ENCODE assay signal across 23 cellular contexts in genomic region chr10:57955076-57955475, GRCh38.
DNase-seq lines count a peak whose midpoint lies in the region; ATAC-seq lines count a peak whose summit lies in the region.
"Had no signal": no experiment of that assay in that cellular context is flagged by ENCODE, and none has a peak within 500 bp of the region (broad histone marks: within the 10 kb centered on the region; RNA-seq: fewer than 3 reads in every experiment).

No MANE protein-coding gene starts in this region.

- DNase-seq in GM03348 (ENCODE audit: low spot score) (peak; percentile 11), RPMI7951 (ENCODE audit: low read depth) (peak; percentile 64), fibroblast of peridontal ligament (ENCODE audit: extremely low read depth) (peak; percentile 63), stromal cell of bone marrow (ENCODE audit: low read depth) (peak; percentile 74), GM19240 (ENCODE audit: insufficient read length, low spot score) (no peak), HuH-7.5 (ENCODE audit: low spot score) (no peak)
- DNase-seq: activated CD4-positive, alpha-beta T cell treated with anti-CD3 and anti-CD28 coated beads, Interleukin-2, amount 10 ng/mL, durations not matched to agents 7 days and 5 days; activated CD8-positive, alpha-beta memory T cell treated with anti-CD3 and anti-CD28 coated beads, Interleukin-2, amount 50 U/mL, for 48 hours; activated effector memory CD4-positive, alpha-beta T cell treated with Interleukin-2 at 50 U/mL for 16 hours; adrenal gland; central memory CD4-positive, alpha-beta T cell; GDM1; left cardiac atrium; NCI-H1092; NCI-H2081; NCI-H446; SJCRH30; small intestine; stimulated activated naive CD4-positive, alpha-beta T cell; T-helper 17 cell had no signal

- ATAC-seq in HG02678 (IDR thresholded peaks at IDR 0.05; ENCODE audit: unreplicated experiment): no peak
- ATAC-seq: GM12878, GM23338, T-helper 17 cell had no signal

Comparison
In these comparisons a context has a peak if more than half of its experiments do, and no peak if none do; other contexts are left out.
1. DNase-seq: peak in GM03348 (single experiment), RPMI7951 (single experiment), fibroblast of peridontal ligament (single experiment) and stromal cell of bone marrow (single experiment); none in GM19240 (single experiment) and HuH-7.5 (single experiment).